18 cellular contexts compared by ENCODE assay signal in genomic region chr2:154097823-154098398, GRCh38.
"Had no signal": no experiment of that assay in that cellular context is flagged by ENCODE, and none has a peak within 500 bp of the region (broad histone marks: within the 10 kb centered on the region; RNA-seq: fewer than 3 reads in every experiment).

No MANE protein-coding gene starts in this region.

- H3K9me3 ChIP-seq: esophagus muscularis mucosa, mucosa of descending colon, thoracic aorta, transverse colon had no signal

- H3K27me3 Mint-ChIP-seq: naive thymus-derived CD8-positive, alpha-beta T cell had no signal

- DNase-seq: cortex of kidney; dorsolateral prefrontal cortex; effector CD8-positive, alpha-beta T cell; foreskin melanocyte; head of caudate nucleus; kidney glomerular epithelial cell; mucosa of descending colon; naive thymus-derived CD8-positive, alpha-beta T cell; posterior cingulate gyrus; stimulated activated CD4-positive, alpha-beta T cell treated with anti-CD3 and anti-CD28 coated beads, Interleukin-2, amount 100 ng/mL, for 24 hours; stimulated activated CD4-positive, alpha-beta T cell treated with anti-CD3 and anti-CD28 coated beads, Interleukin-4, amount 100 ng/mL, for 4 hours; stimulated activated naive CD4-positive, alpha-beta T cell; stomach; substantia nigra; transverse colon had no signal

- H3K4me3 Mint-ChIP-seq: naive thymus-derived CD8-positive, alpha-beta T cell had no signal

- H3K27ac ChIP-seq: dorsolateral prefrontal cortex, esophagus muscularis mucosa, hepatocyte, stomach, thoracic aorta, transverse colon had no signal

- H3K36me3 Mint-ChIP-seq: naive thymus-derived CD8-positive, alpha-beta T cell had no signal

- H2AFZ ChIP-seq: hepatocyte had no signal

- H3K27ac Mint-ChIP-seq: naive thymus-derived CD8-positive, alpha-beta T cell had no signal

- H3K4me2 ChIP-seq: hepatocyte had no signal

- H3K4me1 Mint-ChIP-seq: naive thymus-derived CD8-positive, alpha-beta T cell had no signal

- H3K4me1 ChIP-seq: esophagus muscularis mucosa, stomach, transverse colon had no signal

- H3K4me3 ChIP-seq: dorsolateral prefrontal cortex, esophagus muscularis mucosa, hepatocyte, mucosa of descending colon, stomach, thoracic aorta, transverse colon had no signal

- H3K27me3 ChIP-seq: dorsolateral prefrontal cortex, esophagus muscularis mucosa, hepatocyte, stomach, transverse colon had no signal

- H3K79me2 ChIP-seq: hepatocyte had no signal

- H3K36me3 ChIP-seq: esophagus muscularis mucosa, stomach, thoracic aorta, transverse colon had no signal
